Comparison of ENCODE assay signal across 19 cellular contexts in the genomic region with DNA sequence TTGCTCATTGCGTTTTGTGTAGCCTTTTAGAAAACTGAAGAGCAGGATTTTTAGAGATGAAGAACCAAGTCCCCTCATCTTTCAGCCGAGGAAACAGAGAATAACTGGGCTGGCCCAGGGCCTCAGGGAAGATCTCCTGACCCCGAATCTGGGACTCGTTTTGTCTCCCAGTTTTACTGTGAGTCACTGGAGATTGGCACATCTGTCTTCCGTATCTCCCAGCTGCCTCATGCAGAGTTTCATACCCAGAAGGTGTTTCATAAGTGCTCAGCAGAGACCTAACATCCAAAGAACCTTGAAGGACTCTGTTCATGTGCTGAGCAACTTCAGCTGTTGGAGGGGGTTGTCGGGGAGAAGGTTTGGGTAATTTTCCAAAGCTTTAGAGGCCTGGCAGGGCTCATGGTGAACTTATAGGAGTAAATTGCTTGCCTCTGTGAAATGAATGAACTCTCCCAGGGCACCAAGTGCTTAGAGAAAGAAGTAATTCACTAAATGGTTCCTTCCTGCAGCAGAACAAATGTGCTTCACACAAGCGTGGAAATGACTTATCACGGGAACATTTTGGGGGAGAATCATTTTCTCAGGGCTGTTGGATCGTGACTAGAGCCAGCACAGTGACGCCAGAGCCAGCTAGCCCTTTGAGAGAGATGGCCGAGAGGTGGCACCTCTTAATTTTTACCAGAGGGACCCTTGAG.
DNase-seq lines count a peak whose midpoint lies in the region; ATAC-seq, FAIRE-seq and TF ChIP-seq lines count a peak whose summit lies in the region.
"Had no signal": no experiment of that assay in that cellular context is flagged by ENCODE, and none has a peak within 500 bp of the region (broad histone marks: within the 10 kb centered on the region; RNA-seq: fewer than 3 reads in every experiment).

No MANE protein-coding gene starts in this region.

- no peaks in the 10 kb centered on the region for H3K36me3 ChIP-seq in ACC112 (ENCODE audit: insufficient read depth, low read length)
- no peaks in the 10 kb centered on the region for H3K36me3 ChIP-seq in HepG2 (replicated peaks in 1 of 2; ENCODE audit: control insufficient read depth in 1 of 2, insufficient read depth in 2 of 2, low read length in 2 of 2)
- H3K36me3 ChIP-seq: gastroesophageal sphincter had no signal

- peak; percentile 42 for DNase-seq in HCEC 1CT
- DNase-seq in RWPE1 (ENCODE audit: low spot score): peak; percentile 63
- peak; percentile 88 for DNase-seq in fibroblast of mammary gland (ENCODE audit: low read depth)
- no peak for DNase-seq in GM20000 (ENCODE audit: low spot score)
- DNase-seq in HepG2 (ENCODE audit: low spot score): no peak
- DNase-seq in frontal cortex (ENCODE audit: low spot score in 2 of 2): no peak
- DNase-seq: activated CD4-positive, alpha-beta T cell treated with anti-CD3 and anti-CD28 coated beads, Interleukin-2, amount 50 U/mL, for 1 hour; activated T-cell treated with anti-CD3 and anti-CD28 coated beads, Interleukin-2, amount 50 U/mL, for 1 hour; AML-193; effector CD4-positive, alpha-beta T cell; left ventricle myocardium superior; NCI-H146; SK-N-SH; stimulated activated CD4-positive, alpha-beta T cell treated with anti-CD3 and anti-CD28 coated beads, Interleukin-4, amount 100 ng/mL, for 1 hour had no signal

- H3K27ac ChIP-seq in ACC112 (ENCODE audit: low read depth, low read length): peak overlapping the region; percentile 67; the same call in 1 of the 2 replicates
- H3K27ac ChIP-seq in RWPE1: no peak overlapping the region
- H3K27ac ChIP-seq in HepG2 (ENCODE audit: extremely low read length, insufficient read depth, low read length): no peak overlapping the region
- H3K27ac ChIP-seq: gastroesophageal sphincter had no signal

- H3K4me3 ChIP-seq in ACC112 (ENCODE audit: low read depth, low read length): no peak overlapping the region
- H3K4me3 ChIP-seq in fibroblast of mammary gland (ENCODE audit: control insufficient read depth, low read depth, low read length): no peak overlapping the region
- no peak overlapping the region for H3K4me3 ChIP-seq in HepG2 (replicated peaks in 1 of 3; ENCODE audit: insufficient read depth in 1 of 3, low read depth in 2 of 3, low read length in 3 of 3)
- H3K4me3 ChIP-seq: gastroesophageal sphincter had no signal

- no peak for TF ChIP-seq RAD21 in HepG2 (CRISPR knock-in tag; IDR thresholded peaks at IDR 0.05)

- no peaks in the 10 kb centered on the region for H4K20me1 ChIP-seq in HepG2 (ENCODE audit: insufficient read depth, low read length)

- POLR2A ChIA-PET in RWPE1 (lab: Yijun Ruan, JAX; ENCODE audit: low non-redundant PET) (no interaction called here), HepG2 (lab: Yijun Ruan, JAX) (no interaction called here)

- TF ChIP-seq EP300 in HepG2 (IDR thresholded peaks at IDR 0.05; ENCODE audit: low read depth in 2 of 2, low read length in 2 of 2): no peak
- no peak for TF ChIP-seq EP300 in HepG2 (CRISPR knock-in tag; IDR thresholded peaks at IDR 0.05; ENCODE audit: borderline replicate concordance)

- ATAC-seq in GM19023 (IDR thresholded peaks at IDR 0.05; ENCODE audit: unreplicated experiment): no peak
- no peak for ATAC-seq in HepG2
- ATAC-seq: activated naive CD4-positive, alpha-beta T cell treated with anti-CD3 and anti-CD28 coated beads, Interleukin-2, amount 50 U/mL, for 72 hours; gastroesophageal sphincter; left ventricle myocardium superior had no signal

- H3K9ac ChIP-seq in HepG2 (ENCODE audit: insufficient read depth, low read depth, low read length): no peak overlapping the region
- H3K9ac ChIP-seq: SK-N-SH had no signal

- no peaks in the 10 kb centered on the region for H3K79me2 ChIP-seq in ACC112 (ENCODE audit: control insufficient read depth, insufficient read depth, low read length, unreplicated experiment)
- H3K79me2 ChIP-seq in HepG2 (ENCODE audit: insufficient read depth, low read length): no peaks in the 10 kb centered on the region

- H3K27me3 ChIP-seq in ACC112 (ENCODE audit: insufficient read depth, low read length): peaks cover 22% of the 10 kb centered on the region
- peaks cover 2 to 61% of the 10 kb centered on the region in 2 experiments for H3K27me3 ChIP-seq in HepG2 (ENCODE audit: control insufficient read depth in 1 of 2, insufficient read depth in 2 of 2, low read length in 2 of 2)

- TF ChIP-seq CTCF in RWPE1 (conservative IDR thresholded peaks at IDR 0.05; ENCODE audit: low read depth) (no peak), fibroblast of mammary gland (conservative IDR thresholded peaks at IDR 0.05; ENCODE audit: control insufficient read depth, insufficient read depth, low read depth, low read length) (no peak), GM20000 (IDR thresholded peaks at IDR 0.05; ENCODE audit: extremely low read depth, missing control alignments) (no peak), HepG2 (CRISPR knock-in tag; IDR thresholded peaks at IDR 0.05) (no peak)

- CTCF ChIA-PET in RWPE1 (lab: Yijun Ruan, JAX) (no interaction called here), HepG2 (lab: Yijun Ruan, JAX; ENCODE audit: low intra/inter-chr PET ratio, low total read pairs) (no interaction called here)

- no TSS peak for BruUV-seq in HepG2 (replicated peaks; lab: Mats Ljungman, UMichigan)

- WGBS in HepG2 (ENCODE audit: low lambda C conversion rate): 15% methylated on average over 11 of the region's 11 CpGs

- no peak for TF ChIP-seq POLR2A in HepG2 (IDR thresholded peaks at IDR 0.05; ENCODE audit: insufficient read depth in 1 of 2, low read depth in 2 of 2, low read length in 2 of 2)

- no peak overlapping the region for H3K4me2 ChIP-seq in HepG2 (ENCODE audit: low read depth, low read length)
- H3K4me2 ChIP-seq: SK-N-SH had no signal

- intact Hi-C loops in HepG2 (cut with micrococcal nuclease; ENCODE audit: unreplicated experiment): no loop called here

- no peaks in the 10 kb centered on the region for H3K9me3 ChIP-seq in HepG2 (ENCODE audit: low read length)
- H3K9me3 ChIP-seq: gastroesophageal sphincter, SK-N-SH had no signal

- FAIRE-seq in HepG2 (lab: Jason Lieb, UNC): no peak
- FAIRE-seq in frontal cortex (lab: Jason Lieb, UNC): no peak
- FAIRE-seq: TTC549 had no signal

- H3K4me1 ChIP-seq in ACC112 (ENCODE audit: control insufficient read depth, insufficient read depth, low read length, unreplicated experiment): peaks cover 26% of the 10 kb centered on the region
- no peaks in the 10 kb centered on the region for H3K4me1 ChIP-seq in HepG2 (ENCODE audit: insufficient read depth, low read length)
- H3K4me1 ChIP-seq: gastroesophageal sphincter had no signal

- in situ Hi-C loops in HepG2 (cut with HindIII; ENCODE audit: extremely low pct_ligation_motif_present, low pct_unique_long_range_greater_than_20kb): no loop called here

- H2AFZ ChIP-seq in ACC112 (ENCODE audit: low read length, unreplicated experiment) (no peak overlapping the region), HepG2 (ENCODE audit: low read length) (no peak overlapping the region)

TF ChIP-seq in HepG2, 621 proteins besides CTCF, POLR2A, EP300 and RAD21:
- TF ChIP-seq, protein P1, sequence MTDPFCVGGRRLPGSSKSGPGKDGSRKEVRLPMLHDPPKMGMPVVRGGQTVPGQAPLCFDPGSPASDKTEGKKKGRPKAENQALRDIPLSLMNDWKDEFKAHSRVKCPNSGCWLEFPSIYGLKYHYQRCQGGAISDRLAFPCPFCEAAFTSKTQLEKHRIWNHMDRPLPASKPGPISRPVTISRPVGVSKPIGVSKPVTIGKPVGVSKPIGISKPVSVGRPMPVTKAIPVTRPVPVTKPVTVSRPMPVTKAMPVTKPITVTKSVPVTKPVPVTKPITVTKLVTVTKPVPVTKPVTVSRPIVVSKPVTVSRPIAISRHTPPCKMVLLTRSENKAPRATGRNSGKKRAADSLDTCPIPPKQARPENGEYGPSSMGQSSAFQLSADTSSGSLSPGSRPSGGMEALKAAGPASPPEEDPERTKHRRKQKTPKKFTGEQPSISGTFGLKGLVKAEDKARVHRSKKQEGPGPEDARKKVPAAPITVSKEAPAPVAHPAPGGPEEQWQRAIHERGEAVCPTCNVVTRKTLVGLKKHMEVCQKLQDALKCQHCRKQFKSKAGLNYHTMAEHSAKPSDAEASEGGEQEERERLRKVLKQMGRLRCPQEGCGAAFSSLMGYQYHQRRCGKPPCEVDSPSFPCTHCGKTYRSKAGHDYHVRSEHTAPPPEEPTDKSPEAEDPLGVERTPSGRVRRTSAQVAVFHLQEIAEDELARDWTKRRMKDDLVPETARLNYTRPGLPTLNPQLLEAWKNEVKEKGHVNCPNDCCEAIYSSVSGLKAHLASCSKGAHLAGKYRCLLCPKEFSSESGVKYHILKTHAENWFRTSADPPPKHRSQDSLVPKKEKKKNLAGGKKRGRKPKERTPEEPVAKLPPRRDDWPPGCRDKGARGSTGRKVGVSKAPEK (CRISPR knock-in tag; IDR thresholded peaks at IDR 0.05; ENCODE audit: borderline replicate concordance): no peak
- TF ChIP-seq ZNF207 (IDR thresholded peaks at IDR 0.05; ENCODE audit: borderline replicate concordance) (no peak), TBL1XR1 (IDR thresholded peaks at IDR 0.05; ENCODE audit: borderline replicate concordance, low read length, partially characterized antibody) (no peak), MYNN (CRISPR knock-in tag; IDR thresholded peaks at IDR 0.05; ENCODE audit: low read depth) (no peak), NCOR1 (IDR thresholded peaks at IDR 0.05; ENCODE audit: borderline replicate concordance, low read length) (no peak), CHCHD3 (CRISPR knock-in tag; IDR thresholded peaks at IDR 0.05) (no peak), NCOA1 (CRISPR knock-in tag; IDR thresholded peaks at IDR 0.05) (no peak), ARNT (IDR thresholded peaks at IDR 0.05) (no peak), MIER3 (CRISPR knock-in tag; IDR thresholded peaks at IDR 0.05; ENCODE audit: borderline replicate concordance) (no peak), ZNF772 (CRISPR knock-in tag; IDR thresholded peaks at IDR 0.05) (no peak), ZNF30 (CRISPR knock-in tag; IDR thresholded peaks at IDR 0.05) (no peak), ZNF160 (CRISPR knock-in tag; IDR thresholded peaks at IDR 0.05) (no peak), ZNF350 (CRISPR knock-in tag; IDR thresholded peaks at IDR 0.05; ENCODE audit: borderline replicate concordance, low read depth) (no peak), MEIS2 (CRISPR knock-in tag; IDR thresholded peaks at IDR 0.05) (no peak)
- TF ChIP-seq, protein P2, sequence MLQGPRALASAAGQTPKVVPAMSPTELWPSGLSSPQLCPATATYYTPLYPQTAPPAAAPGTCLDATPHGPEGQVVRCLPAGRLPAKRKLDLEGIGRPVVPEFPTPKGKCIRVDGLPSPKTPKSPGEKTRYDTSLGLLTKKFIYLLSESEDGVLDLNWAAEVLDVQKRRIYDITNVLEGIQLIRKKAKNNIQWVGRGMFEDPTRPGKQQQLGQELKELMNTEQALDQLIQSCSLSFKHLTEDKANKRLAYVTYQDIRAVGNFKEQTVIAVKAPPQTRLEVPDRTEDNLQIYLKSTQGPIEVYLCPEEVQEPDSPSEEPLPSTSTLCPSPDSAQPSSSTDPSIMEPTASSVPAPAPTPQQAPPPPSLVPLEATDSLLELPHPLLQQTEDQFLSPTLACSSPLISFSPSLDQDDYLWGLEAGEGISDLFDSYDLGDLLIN (CRISPR knock-in tag; IDR thresholded peaks at IDR 0.05; ENCODE audit: borderline replicate concordance): no peak
TF ChIP-seq in HepG2: peak in this region for 0.

Comparison
In these comparisons a context has a peak if more than half of its experiments do, and no peak if none do; other contexts are left out.
1. DNase-seq: peak in HCEC 1CT (single experiment), RWPE1 (single experiment) and fibroblast of mammary gland (single experiment); none in GM20000 (single experiment), HepG2 (single experiment) and frontal cortex (0 of 2).